In genomic region chr22:50627914-50628542, GRCh38 we compare ENCODE assay signal across 8 cellular contexts. TPM values are rescaled to one million over a fixed set of nuclear protein-coding genes. Genes with fewer than 3 reads are reported as not detected.
A peak's percentile ranks its signal among the peaks of the same experiment; 100 is the strongest.
DNase-seq lines count a peak whose midpoint lies in the region; ATAC-seq and TF ChIP-seq lines count a peak whose summit lies in the region.

TSS of gene ARSA (minus strand) at chr22:50628152. CDS start at chr22:50627779, 373 bp downstream.

- H3K4me1 ChIP-seq in CD4-positive, alpha-beta memory T cell (ENCODE audit: insufficient read depth, low read length), result peaks cover 28% of the 10 kb centered on the region
- peaks cover 6% of the 10 kb centered on the region for H3K4me1 ChIP-seq in fibroblast of lung (ENCODE audit: control insufficient read depth, extremely low read depth, insufficient read depth, low read length)
- H3K4me1 ChIP-seq in naive thymus-derived CD4-positive, alpha-beta T cell (ENCODE audit: control insufficient read depth in 2 of 2, insufficient read depth in 2 of 2, low read length in 2 of 2), result peaks cover 14 to 17% of the 10 kb centered on the region in 2 donors

- no peaks in the 10 kb centered on the region for H3K27me3 Mint-ChIP-seq in CD4-positive, alpha-beta memory T cell
- H3K27me3 Mint-ChIP-seq in activated T-cell treated with anti-CD3 and anti-CD28 coated beads, Interleukin-2, amount 50 U/mL, for 72 hours (ENCODE audit: low read depth), result no peaks in the 10 kb centered on the region
- H3K27me3 Mint-ChIP-seq in naive thymus-derived CD4-positive, alpha-beta T cell, result no peaks in the 10 kb centered on the region
- H3K27me3 Mint-ChIP-seq in stimulated activated naive B cell treated with anti-CD40 and anti-IgM and Interleukin-4, amounts not matched to agents 10 μg/mL and 1 μg/mL and 100 μg/mL, for 72 hours, result no peaks in the 10 kb centered on the region

- no peaks in the 10 kb centered on the region for H3K27me3 ChIP-seq in CD4-positive, alpha-beta memory T cell (ENCODE audit: insufficient read depth, low read length)
- H3K27me3 ChIP-seq in HL-60 (ENCODE audit: insufficient read depth, poor library complexity, severe bottlenecking) (no peaks in the 10 kb centered on the region), fibroblast of lung (ENCODE audit: control insufficient read depth, insufficient read depth, low read length) (no peaks in the 10 kb centered on the region)
- no peaks in the 10 kb centered on the region for H3K27me3 ChIP-seq in naive thymus-derived CD4-positive, alpha-beta T cell (ENCODE audit: control insufficient read depth in 2 of 2, insufficient read depth in 2 of 2, low read length in 2 of 2)

- peaks cover 10 to 27% (median 17%) of the 10 kb centered on the region in 4 donors for H3K4me1 Mint-ChIP-seq in CD4-positive, alpha-beta memory T cell
- peaks cover 30% of the 10 kb centered on the region for H3K4me1 Mint-ChIP-seq in activated T-cell treated with anti-CD3 and anti-CD28 coated beads, Interleukin-2, amount 50 U/mL, for 72 hours (ENCODE audit: low read depth)
- peaks cover 19 to 29% (median 23%) of the 10 kb centered on the region in 7 donors for H3K4me1 Mint-ChIP-seq in naive thymus-derived CD4-positive, alpha-beta T cell
- peaks cover 20 to 31% of the 10 kb centered on the region in 2 donors for H3K4me1 Mint-ChIP-seq in stimulated activated naive B cell treated with anti-CD40 and anti-IgM and Interleukin-4, amounts not matched to agents 10 μg/mL and 1 μg/mL and 100 μg/mL, for 72 hours

- peak within 1 kb of the TSS; percentile 48 for H3K9ac ChIP-seq in fibroblast of lung (ENCODE audit: insufficient read depth, low read length)

- intact Hi-C loops in CD4-positive, alpha-beta memory T cell (cut with micrococcal nuclease), result loop anchor here (1.0 to 2.0 kb wide), 3 partner anchors 45 to 119 kb away; partner anchors contain the start of genes CHKB and NCAPH2
- intact Hi-C loops in naive thymus-derived CD4-positive, alpha-beta T cell (cut with micrococcal nuclease), result loop anchor here (1.0 to 2.0 kb wide), 6 partner anchors 16 to 155 kb away; partner anchors contain the start of genes CHKB (in 1 of the 2) and SYCE3 (in 1 of the 2)

- peak; percentile 72 for ATAC-seq in GM19395 (IDR thresholded peaks at IDR 0.05; ENCODE audit: unreplicated experiment)
- peak; percentile 96 to 97 for ATAC-seq in activated T-cell treated with anti-CD3 and anti-CD28 coated beads, Interleukin-2, amount 50 U/mL, for 72 hours (replicated peaks in 1 of 2)
- ATAC-seq in naive thymus-derived CD4-positive, alpha-beta T cell, result peak; percentile 95
- ATAC-seq in stimulated activated naive B cell treated with anti-CD40 and anti-IgM and Interleukin-4, amounts not matched to agents 10 μg/mL and 1 μg/mL and 100 μg/mL, for 72 hours (replicated peaks), result peak; percentile 90 to 93

- H3K36me3 ChIP-seq in CD4-positive, alpha-beta memory T cell (ENCODE audit: insufficient read depth, low read length), result peaks cover 9% of the 10 kb centered on the region
- peaks cover 2% of the 10 kb centered on the region for H3K36me3 ChIP-seq in fibroblast of lung (ENCODE audit: control insufficient read depth, insufficient read depth, low read length)
- H3K36me3 ChIP-seq in naive thymus-derived CD4-positive, alpha-beta T cell (ENCODE audit: control insufficient read depth in 2 of 3, insufficient read depth in 3 of 3, low read length in 3 of 3), result peaks cover 0 to 18% (median 0%) of the 10 kb centered on the region in 3 experiments

- peak within 1 kb of the TSS; percentile 57 to 90 for H3K4me3 ChIP-seq in CD4-positive, alpha-beta memory T cell (ENCODE audit: low read length in 2 of 2)
- H3K4me3 ChIP-seq in HL-60 (replicated peaks; ENCODE audit: insufficient read depth, low read length), result peak within 1 kb of the TSS; percentile 80
- peak within 1 kb of the TSS; percentile 71 to 90 (median 74) for H3K4me3 ChIP-seq in fibroblast of lung (replicated peaks in 1 of 4; ENCODE audit: control extremely low read depth in 1 of 4, insufficient read depth in 1 of 4, low read depth in 3 of 4, low read length in 4 of 4)
- H3K4me3 ChIP-seq in naive thymus-derived CD4-positive, alpha-beta T cell (ENCODE audit: low read length), result peak within 1 kb of the TSS; percentile 77

- peak; percentile 81 to 84 (median 81) for DNase-seq in CD4-positive, alpha-beta memory T cell
- DNase-seq in HL-60 (ENCODE audit: low read depth in 1 of 2, low spot score in 1 of 2) (peak; percentile 70 to 86), fibroblast of lung (ENCODE audit: low read depth in 2 of 2) (peak; percentile 82 to 83)
- peak; percentile 83 to 87 for DNase-seq in activated T-cell treated with anti-CD3 and anti-CD28 coated beads, Interleukin-2, amount 50 U/mL, for 72 hours
- peak; percentile 63 to 82 (median 77) for DNase-seq in naive thymus-derived CD4-positive, alpha-beta T cell
- peak; percentile 67 for DNase-seq in stimulated activated naive B cell treated with anti-CD40 and anti-IgM and Interleukin-4, amounts not matched to agents 10 μg/mL and 1 μg/mL and 100 μg/mL, for 72 hours

- no peaks in the 10 kb centered on the region for H3K9me3 ChIP-seq in CD4-positive, alpha-beta memory T cell (ENCODE audit: control insufficient read depth in 1 of 2, low read length in 2 of 2)
- H3K9me3 ChIP-seq in fibroblast of lung (ENCODE audit: control insufficient read depth, insufficient read depth, low read depth, low read length), result no peaks in the 10 kb centered on the region
- H3K9me3 ChIP-seq in naive thymus-derived CD4-positive, alpha-beta T cell (ENCODE audit: control insufficient read depth in 2 of 3, low read length in 3 of 3), result no peaks in the 10 kb centered on the region

- H3K4me3 Mint-ChIP-seq in CD4-positive, alpha-beta memory T cell, result peak within 1 kb of the TSS; percentile 83 to 95 (median 90)
- peak within 1 kb of the TSS; percentile 89 to 97 for H3K4me3 Mint-ChIP-seq in activated T-cell treated with anti-CD3 and anti-CD28 coated beads, Interleukin-2, amount 50 U/mL, for 72 hours
- H3K4me3 Mint-ChIP-seq in naive thymus-derived CD4-positive, alpha-beta T cell, result peak within 1 kb of the TSS; percentile 87 to 99 (median 92)
- H3K4me3 Mint-ChIP-seq in stimulated activated naive B cell treated with anti-CD40 and anti-IgM and Interleukin-4, amounts not matched to agents 10 μg/mL and 1 μg/mL and 100 μg/mL, for 72 hours, result peak within 1 kb of the TSS; percentile 80 to 86

- peak within 1 kb of the TSS; percentile 84 for H3K27ac ChIP-seq in CD4-positive, alpha-beta memory T cell (ENCODE audit: low read depth, low read length)
- H3K27ac ChIP-seq in HL-60 (replicated peaks) (peak within 1 kb of the TSS; percentile 90), fibroblast of lung (ENCODE audit: insufficient read depth, low read length) (peak within 1 kb of the TSS; percentile 30)
- H3K27ac ChIP-seq in naive thymus-derived CD4-positive, alpha-beta T cell (ENCODE audit: low read depth, low read length), result peak within 1 kb of the TSS; percentile 90

- peaks cover 0 to 5% of the 10 kb centered on the region in 2 donors for H3K36me3 Mint-ChIP-seq in CD4-positive, alpha-beta memory T cell
- H3K36me3 Mint-ChIP-seq in activated T-cell treated with anti-CD3 and anti-CD28 coated beads, Interleukin-2, amount 50 U/mL, for 72 hours (ENCODE audit: insufficient read depth in 2 of 2), result peaks cover 0 to 2% of the 10 kb centered on the region in 2 donors
- peaks cover 0 to 4% (median 3%) of the 10 kb centered on the region in 5 donors for H3K36me3 Mint-ChIP-seq in naive thymus-derived CD4-positive, alpha-beta T cell
- H3K36me3 Mint-ChIP-seq in stimulated activated naive B cell treated with anti-CD40 and anti-IgM and Interleukin-4, amounts not matched to agents 10 μg/mL and 1 μg/mL and 100 μg/mL, for 72 hours, result peaks cover 8 to 16% of the 10 kb centered on the region in 2 donors

- H3K27ac Mint-ChIP-seq in CD4-positive, alpha-beta memory T cell, result peak within 1 kb of the TSS; percentile 88 to 97 (median 91)
- H3K27ac Mint-ChIP-seq in activated T-cell treated with anti-CD3 and anti-CD28 coated beads, Interleukin-2, amount 50 U/mL, for 72 hours, result peak within 1 kb of the TSS; percentile 34
- H3K27ac Mint-ChIP-seq in naive thymus-derived CD4-positive, alpha-beta T cell, result peak within 1 kb of the TSS; percentile 75 to 98 (median 91)
- peak within 1 kb of the TSS; percentile 70 for H3K27ac Mint-ChIP-seq in stimulated activated naive B cell treated with anti-CD40 and anti-IgM and Interleukin-4, amounts not matched to agents 10 μg/mL and 1 μg/mL and 100 μg/mL, for 72 hours

- H3K9me3 Mint-ChIP-seq in CD4-positive, alpha-beta memory T cell, result no peaks in the 10 kb centered on the region
- no peaks in the 10 kb centered on the region for H3K9me3 Mint-ChIP-seq in activated T-cell treated with anti-CD3 and anti-CD28 coated beads, Interleukin-2, amount 50 U/mL, for 72 hours
- H3K9me3 Mint-ChIP-seq in naive thymus-derived CD4-positive, alpha-beta T cell, result no peaks in the 10 kb centered on the region
- no peaks in the 10 kb centered on the region for H3K9me3 Mint-ChIP-seq in stimulated activated naive B cell treated with anti-CD40 and anti-IgM and Interleukin-4, amounts not matched to agents 10 μg/mL and 1 μg/mL and 100 μg/mL, for 72 hours

- no peak for TF ChIP-seq CTCF in HL-60 (IDR thresholded peaks at IDR 0.05; ENCODE audit: insufficient read depth, low read length)
- TF ChIP-seq CTCF in fibroblast of lung (conservative IDR thresholded peaks at IDR 0.05 in 1 of 2, IDR thresholded peaks at IDR 0.05 in 1 of 2; ENCODE audit: low read depth in 1 of 2, low read length in 2 of 2), result peak; percentile 38 to 41

- POLR2A ChIA-PET in CD4-positive, alpha-beta memory T cell (lab: Charles Lee; ENCODE audit: partially characterized antibody), result interaction anchor here (0.6 to 2.9 kb wide), 14 partner anchors 9 to 384 kb away, joined by 3 to 23 read pairs (median 5); partner anchors contain the start of genes HDAC10, LMF2, NCAPH2 and SCO2
- POLR2A ChIA-PET in naive thymus-derived CD4-positive, alpha-beta T cell (lab: Charles Lee), result interaction anchor here (0.7 to 2.1 kb wide), 12 partner anchors 9 to 437 kb away, joined by 3 to 8 read pairs (median 3); partner anchors contain the start of genes CHKB, SCO2, SHANK3 and TYMP

- H3K79me2 ChIP-seq in fibroblast of lung (ENCODE audit: control insufficient read depth, insufficient read depth, low read length), result no peaks in the 10 kb centered on the region

- H3K4me2 ChIP-seq in fibroblast of lung (ENCODE audit: extremely low read depth, insufficient read depth, low read length), result peak within 1 kb of the TSS; percentile 100

- CTCF ChIA-PET in CD4-positive, alpha-beta memory T cell (lab: Charles Lee; ENCODE audit: partially characterized antibody), result interaction anchor here (0.6 to 1.5 kb wide), 4 partner anchors 63 to 437 kb away, joined by 3 to 7 read pairs (median 5); partner anchors contain the start of gene SCO2
- CTCF ChIA-PET in naive thymus-derived CD4-positive, alpha-beta T cell (lab: Charles Lee), result interaction anchor here (1.0 to 1.2 kb wide), 3 partner anchors 9 to 129 kb away, joined by 4 to 6 read pairs (median 5); partner anchors contain the start of gene SCO2

- H2AFZ ChIP-seq in fibroblast of lung (ENCODE audit: low read length), result peak within 1 kb of the TSS; percentile 99

- H4K20me1 ChIP-seq in fibroblast of lung (ENCODE audit: control insufficient read depth, extremely low read depth, insufficient read depth, low read length), result no peaks in the 10 kb centered on the region

RNA-seq across cellular contexts. Expression of gene ARSA, which starts in this region (rescaled TPM):
- 10 to 100 TPM; 83.2 to 86.8 TPM for total RNA-seq in CD4-positive, alpha-beta memory T cell
- 10 to 100 TPM in 1 of 2 donors, 1 to 10 TPM in 1; 7.8 to 13.0 TPM for polyA plus RNA-seq in CD4-positive, alpha-beta memory T cell
- 28.0 TPM for polyA plus RNA-seq in PFSK-1 (2012; ENCODE audit: insufficient read length, low read depth)
- total RNA-seq in activated T-cell treated with anti-CD3 and anti-CD28 coated beads, Interleukin-2, amount 50 U/mL, for 72 hours, result 10 to 100 TPM; 19.8 to 26.8 TPM
- 16.7 and 19.5 TPM in 2 replicates for total RNA-seq in fibroblast of lung
- 6.4 and 10.5 TPM in 2 replicates for polyA plus RNA-seq in fibroblast of lung
- 17.2 and 25.9 TPM in 2 replicates for polyA plus RNA-seq in fibroblast of lung (2012)
- polyA minus RNA-seq in fibroblast of lung (ENCODE audit: low replicate concordance), result 16.6 and 18.6 TPM in 2 replicates
- total RNA-seq in naive thymus-derived CD4-positive, alpha-beta T cell, result 10 to 100 TPM; 64.3 to 96.3 (median 68.7) TPM
- 10 to 100 TPM in 1 of 2 donors, 1 to 10 TPM in 1; 7.1 to 12.3 TPM for polyA plus RNA-seq in naive thymus-derived CD4-positive, alpha-beta T cell

Comparison
In these comparisons a context has a peak if more than half of its experiments do, and no peak if none do; other contexts are left out.
1. Peak in every context shown above with its lines: DNase-seq, ATAC-seq, H3K4me3 ChIP-seq and H3K27ac ChIP-seq.
2. H3K27ac ChIP-seq: peak in every context shown above with its lines; median percentile 90 in HL-60; 90 in naive thymus-derived CD4-positive, alpha-beta T cell; 84 in CD4-positive, alpha-beta memory T cell; 30 in fibroblast of lung.
3. H3K27ac Mint-ChIP-seq: peak in every context shown above with its lines; median percentile 91 in CD4-positive, alpha-beta memory T cell; 91 in naive thymus-derived CD4-positive, alpha-beta T cell; 70 in stimulated activated naive B cell treated with anti-CD40 and anti-IgM and Interleukin-4, amounts not matched to agents 10 μg/mL and 1 μg/mL and 100 μg/mL, for 72 hours; 34 in activated T-cell treated with anti-CD3 and anti-CD28 coated beads, Interleukin-2, amount 50 U/mL, for 72 hours.